Comparison of ENCODE assay signal across 13 cellular contexts in genomic region chr9:93345630-93346239, GRCh38.
A peak's percentile ranks its signal among the peaks of the same experiment; 100 is the strongest.
DNase-seq lines count a peak whose midpoint lies in the region; ATAC-seq and TF ChIP-seq lines count a peak whose summit lies in the region.
"Had no signal": no experiment of that assay in that cellular context is flagged by ENCODE, and none has a peak within 500 bp of the region (broad histone marks: within the 10 kb centered on the region; RNA-seq: fewer than 3 reads in every experiment).

No MANE protein-coding gene starts in this region.

- H3K4me2 ChIP-seq in GM23338: peak overlapping the region; percentile 99

- H4K20me1 ChIP-seq in GM23338 (replicated peaks; ENCODE audit: insufficient read depth): no peaks in the 10 kb centered on the region

- H3K36me3 ChIP-seq in GM23338 (ENCODE audit: insufficient read depth) (no peaks in the 10 kb centered on the region), left lung (no peaks in the 10 kb centered on the region), gastrocnemius medialis (no peaks in the 10 kb centered on the region)

- in situ Hi-C loops in gastrocnemius medialis (cut with MboI; ENCODE audit: low sequenced_read_pairs in 4 of 4): no loop called here

- DNase-seq in GM23338 (ENCODE audit: low spot score): no peak
- no peak for DNase-seq in left lung
- DNase-seq in gastrocnemius medialis: no peak
- no peak for DNase-seq in NCI-H2227 (lab: John Stamatoyannopoulos, UW; ENCODE audit: unreplicated experiment)
- no peak for DNase-seq in HuH-7.5 (ENCODE audit: low spot score)
- DNase-seq in GM20000 (ENCODE audit: low spot score): no peak
- DNase-seq: central memory CD4-positive, alpha-beta T cell; KG1; NCI-H526 treated with DMSO at 0.1 percent for 48 hours had no signal

- TF ChIP-seq CTCF in GM23338 (conservative IDR thresholded peaks at IDR 0.05; ENCODE audit: low read depth in 2 of 2) (no peak; a peak in 1 of 4 replicates), left lung (IDR thresholded peaks at IDR 0.05) (no peak), gastrocnemius medialis (IDR thresholded peaks at IDR 0.05 in 4 of 5, conservative IDR thresholded peaks at IDR 0.05 in 1 of 5) (no peak), GM20000 (IDR thresholded peaks at IDR 0.05; ENCODE audit: extremely low read depth, missing control alignments) (no peak)

- H3K36me3 Mint-ChIP-seq in GM23338 (ENCODE audit: low read depth): peaks cover 23% of the 10 kb centered on the region

- H3K9me3 Mint-ChIP-seq in GM23338: peaks cover 3% of the 10 kb centered on the region
- H3K9me3 Mint-ChIP-seq: T-helper 1 cell treated with Interleukin-12 subunit alpha and Interleukin-12 subunit beta and Interleukin-4 antibody, amounts not matched to agents 30 μg/mL and 1 μg/mL, for 36 hours had no signal

- intact Hi-C loops in left lung (cut with DNase I): no loop called here
- intact Hi-C loops in gastrocnemius medialis (cut with DNase I; ENCODE audit: low total_unique reads): no loop called here

- H3K9me3 ChIP-seq in left lung (no peaks in the 10 kb centered on the region), gastrocnemius medialis (no peaks in the 10 kb centered on the region)

- no peak overlapping the region for H2AFZ ChIP-seq in GM23338

- peak; percentile 46 for ATAC-seq in GM23338
- ATAC-seq in left lung: no peak
- no peak for ATAC-seq in gastrocnemius medialis
- no peak for ATAC-seq in HG03196 (IDR thresholded peaks at IDR 0.05; ENCODE audit: unreplicated experiment)

- TF ChIP-seq POLR2A in gastrocnemius medialis (IDR thresholded peaks at IDR 0.05): no peak

- peak overlapping the region; percentile 90 for H3K27ac ChIP-seq in GM23338 (ENCODE audit: low read depth)
- peak overlapping the region; percentile 54 for H3K27ac ChIP-seq in cingulate gyrus (ENCODE audit: low read depth, low read length)
- H3K27ac ChIP-seq in left lung: no peak overlapping the region
- no peak overlapping the region for H3K27ac ChIP-seq in gastrocnemius medialis

- peak overlapping the region; percentile 95 for H3K4me3 ChIP-seq in GM23338
- H3K4me3 ChIP-seq in left lung: peak overlapping the region; percentile 33 to 35
- H3K4me3 ChIP-seq in gastrocnemius medialis: peak overlapping the region; percentile 47 to 70 (median 48)

- H3K4me1 ChIP-seq in GM23338 (ENCODE audit: insufficient read depth) (peaks cover 38% of the 10 kb centered on the region), left lung (peaks cover 6 to 8% of the 10 kb centered on the region in 2 donors), gastrocnemius medialis (peaks cover 0 to 8% of the 10 kb centered on the region in 2 donors)

- peaks cover 59% of the 10 kb centered on the region for H3K4me1 Mint-ChIP-seq in GM23338

- H3K79me2 ChIP-seq in GM23338 (replicated peaks; ENCODE audit: insufficient read depth): peaks cover 84% of the 10 kb centered on the region

- H3K9me2 ChIP-seq in GM23338 (ENCODE audit: insufficient read depth): no peaks in the 10 kb centered on the region

- H3F3A ChIP-seq in GM23338 (replicated peaks; ENCODE audit: low read depth): 0 out of 2 replicates have a peak, but pooled peaks cover 2% of the 10 kb centered on the region

- no peaks in the 10 kb centered on the region for H3K27me3 ChIP-seq in GM23338 (ENCODE audit: insufficient read depth)
- peaks cover 16 to 37% of the 10 kb centered on the region in 2 donors for H3K27me3 ChIP-seq in left lung
- peaks cover 2 to 17% (median 13%) of the 10 kb centered on the region in 3 donors for H3K27me3 ChIP-seq in gastrocnemius medialis

- H3K27me3 Mint-ChIP-seq in GM23338 (ENCODE audit: insufficient read depth, low read depth, poor library complexity): peaks cover 18% of the 10 kb centered on the region

- H3K27ac Mint-ChIP-seq in GM23338: no peak overlapping the region
- H3K27ac Mint-ChIP-seq: CD14-positive monocyte; T-helper 1 cell treated with Interleukin-12 subunit alpha and Interleukin-12 subunit beta and Interleukin-4 antibody, amounts not matched to agents 30 μg/mL and 1 μg/mL, for 36 hours had no signal

- peak overlapping the region; percentile 71 for H3K4me3 Mint-ChIP-seq in GM23338

TF ChIP-seq in GM23338, 12 proteins besides CTCF, POLR2A, EP300 and RAD21 (continues in another document):
- TF ChIP-seq CREB1 (CRISPR knock-in tag; IDR thresholded peaks at IDR 0.05; ENCODE audit: low read depth): no peak
- no peak for TF ChIP-seq ZNF114 (CRISPR knock-in tag; IDR thresholded peaks at IDR 0.05)
- TF ChIP-seq ZNF331 (CRISPR knock-in tag; IDR thresholded peaks at IDR 0.05; ENCODE audit: low read depth): no peak
- TF ChIP-seq NANOG (IDR thresholded peaks at IDR 0.05; ENCODE audit: borderline replicate concordance): no peak
- no peak for TF ChIP-seq EZH2phosphoT487 (IDR thresholded peaks at IDR 0.05; ENCODE audit: unreplicated experiment)
- TF ChIP-seq POLR2AphosphoS5 (IDR thresholded peaks at IDR 0.05; ENCODE audit: low read depth): no peak
- TF ChIP-seq EZH2 (IDR thresholded peaks at IDR 0.05; ENCODE audit: low read depth, unreplicated experiment): no peak
- no peak for TF ChIP-seq REST (IDR thresholded peaks at IDR 0.05; ENCODE audit: unreplicated experiment)
- TF ChIP-seq JUNB (IDR thresholded peaks at IDR 0.05; ENCODE audit: unreplicated experiment): no peak
- TF ChIP-seq ETS1 (IDR thresholded peaks at IDR 0.05): no peak
- TF ChIP-seq STAT1 (IDR thresholded peaks at IDR 0.05; ENCODE audit: unreplicated experiment): no peak

Comparison
In these comparisons a context has a peak if more than half of its experiments do, and no peak if none do; other contexts are left out.
1. H3K27ac ChIP-seq: peak in GM23338 (single experiment) and cingulate gyrus (single experiment); none in left lung (0 of 2) and gastrocnemius medialis (0 of 4).
2. H3K4me3 ChIP-seq: peak in every context shown above with its lines; median percentile 95 in GM23338; 48 in gastrocnemius medialis; 34 in left lung.